8 cellular contexts compared by ENCODE assay signal in the genomic region with DNA sequence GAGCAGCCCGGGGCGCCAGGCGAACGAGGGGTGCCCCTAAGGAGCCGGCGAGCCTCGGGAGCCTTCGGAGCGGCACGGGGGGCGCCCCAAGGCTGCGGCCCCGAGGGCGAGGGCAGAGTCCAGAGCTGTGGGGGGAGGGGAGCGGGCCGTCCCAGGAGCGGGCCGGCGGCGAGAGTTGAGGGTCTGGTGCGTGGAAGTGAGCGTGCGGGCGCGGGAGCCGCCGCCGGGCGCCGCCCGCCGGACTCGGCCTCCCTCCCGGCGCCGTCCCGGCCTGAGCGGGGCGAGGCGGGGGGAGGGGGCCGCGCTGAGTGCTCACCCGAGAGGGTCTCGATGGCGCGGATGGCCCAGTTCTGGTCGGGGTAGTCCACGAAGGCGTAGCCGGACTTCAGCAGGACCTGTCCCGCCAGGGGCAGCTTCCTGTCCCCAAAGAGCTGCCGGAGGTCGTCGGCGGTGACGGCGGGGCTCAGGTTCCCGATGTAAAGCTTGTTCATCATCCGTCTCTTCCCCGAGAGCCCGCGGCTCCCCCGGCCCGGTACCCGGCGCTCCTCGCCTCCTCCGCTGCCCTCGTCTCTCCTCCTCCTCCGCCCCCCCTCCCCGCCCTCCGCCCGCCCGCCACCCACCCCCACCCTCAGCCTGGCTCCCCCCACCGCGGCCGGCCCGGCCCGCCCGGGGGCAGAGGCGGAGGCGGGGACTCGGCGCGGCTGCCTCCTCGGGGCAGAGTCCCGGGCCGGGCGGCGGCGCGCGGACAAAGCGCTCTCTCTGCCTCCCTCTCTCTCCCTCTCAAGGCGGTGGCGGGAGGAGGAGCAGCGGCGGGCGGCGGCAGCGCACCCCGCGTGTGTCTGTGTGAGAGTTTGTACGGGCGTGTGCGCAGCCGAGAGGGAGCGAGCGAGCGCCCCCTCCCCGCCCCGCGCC. TPM values are rescaled to one million over a fixed set of nuclear protein-coding genes. Genes with fewer than 3 reads are reported as not detected.
DNase-seq lines count a peak whose midpoint lies in the region; ATAC-seq and TF ChIP-seq lines count a peak whose summit lies in the region.

A gene (minus strand): TSS at position 576 of the 912 bp plus-strand sequence. CDS start 82 bp downstream, at position 494.

- peak within 1 kb of the TSS; percentile 62 to 80 (median 68) for H3K4me3 ChIP-seq in breast epithelium
- peak within 1 kb of the TSS; percentile 82 for H3K4me3 ChIP-seq in iPS-18c (ENCODE audit: insufficient read depth, low read depth, low read length)
- peak within 1 kb of the TSS; percentile 55 to 74 (median 65) for H3K4me3 ChIP-seq in skin epidermis

- H3K36me3 Mint-ChIP-seq in CD14-positive monocyte: peaks cover 3 to 5% of the 10 kb centered on the region in 2 donors

- H3K27me3 Mint-ChIP-seq in CD14-positive monocyte (ENCODE audit: low read depth in 3 of 3): peaks cover 3 to 16% (median 9%) of the 10 kb centered on the region in 3 donors

- H3K9me3 ChIP-seq in breast epithelium: no peaks in the 10 kb centered on the region
- H3K9me3 ChIP-seq in iPS-18c (ENCODE audit: control insufficient read depth, insufficient read depth, low read length): peaks cover 12% of the 10 kb centered on the region

- H3K4me3 Mint-ChIP-seq in CD14-positive monocyte: peak within 1 kb of the TSS; percentile 94 to 96

- peak; percentile 75 for ATAC-seq in GM19397 (IDR thresholded peaks at IDR 0.05; ENCODE audit: unreplicated experiment)

- H3K27ac ChIP-seq in breast epithelium (peak within 1 kb of the TSS; percentile 77 to 90), skin epidermis (peak within 1 kb of the TSS; percentile 32 to 90 (median 76))

- no peaks in the 10 kb centered on the region for H3K36me3 ChIP-seq in breast epithelium

- TF ChIP-seq POLR2A in breast epithelium (IDR thresholded peaks at IDR 0.05): no peak

- no peak for TF ChIP-seq CTCF in CD14-positive monocyte (IDR thresholded peaks at IDR 0.05)
- TF ChIP-seq CTCF in breast epithelium (IDR thresholded peaks at IDR 0.05): no peak

- peaks cover 0 to 54% of the 10 kb centered on the region in 2 donors for H3K27me3 ChIP-seq in breast epithelium

- DNase-seq in CD14-positive monocyte (ENCODE audit: low spot score): peak; percentile 65
- DNase-seq in HuH-7.5 (ENCODE audit: low spot score): peak; percentile 65
- peak in 3 of 5 experiments; percentile 19 to 57 (median 28) for DNase-seq in T-helper 2 cell
- DNase-seq in breast epithelium (ENCODE audit: low spot score in 2 of 2): peak in 1 of 2 donors; percentile 54
- no peak for DNase-seq in NCI-H187 treated with DMSO at 0.1 percent for 48 hours (lab: John Stamatoyannopoulos, UW)

- H3K4me1 ChIP-seq in breast epithelium: peaks cover 0 to 2% of the 10 kb centered on the region in 2 donors

- intact Hi-C loops in CD14-positive monocyte (cut with micrococcal nuclease): loop anchor here (5.0 to 10.0 kb wide), 2 partner anchors 110 to 113 kb away; a partner anchor contains a TSS
- intact Hi-C loops in breast epithelium (cut with DNase I; ENCODE audit: low total_unique reads): no loop called here

- peaks cover 0 to 2% (median 0%) of the 10 kb centered on the region in 7 donors for H3K9me3 Mint-ChIP-seq in CD14-positive monocyte

- H3K27ac Mint-ChIP-seq in CD14-positive monocyte: peak within 1 kb of the TSS; percentile 42 to 88 (median 74)

- H3K4me1 Mint-ChIP-seq in CD14-positive monocyte: peaks cover 27% of the 10 kb centered on the region

RNA-seq across cellular contexts. Expression of the gene that starts here (rescaled TPM):
- under 1 TPM; 0.78 to 1.00 TPM for polyA plus RNA-seq in CD14-positive monocyte
- total RNA-seq in breast epithelium: 10 to 100 TPM in 2 of 3 donors, 1 to 10 TPM in 1; 4.9 to 27.5 (median 23.8) TPM

Comparison
In these comparisons a context has a peak if more than half of its experiments do, and no peak if none do; other contexts are left out.
1. Peak in DNase-seq in CD14-positive monocyte; RNA of the gene not detected or under 1 TPM.